Comparison of ENCODE assay signal across 18 cellular contexts in the genomic region with DNA sequence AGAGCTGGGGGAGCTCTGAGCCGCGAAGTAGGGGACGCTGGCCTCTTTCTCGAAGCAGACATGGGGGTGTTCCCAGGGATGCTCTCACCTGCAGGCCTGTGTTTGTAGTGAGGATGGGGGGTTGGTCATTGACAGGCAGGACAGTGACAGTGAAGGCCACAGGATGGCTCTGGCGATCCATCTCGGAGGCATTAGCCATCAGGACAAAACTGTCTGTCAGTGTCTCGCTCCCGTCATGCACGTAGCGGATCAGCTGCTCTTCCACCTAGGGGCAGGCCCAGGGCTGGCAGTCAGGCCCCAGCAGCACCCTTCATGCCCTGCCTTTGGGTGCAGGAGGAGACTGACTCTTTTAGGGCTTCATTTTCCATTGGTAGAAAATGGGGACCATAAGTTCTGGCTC. TPM values are rescaled to one million over a fixed set of nuclear protein-coding genes. Genes with fewer than 3 reads are reported as not detected.
DNase-seq lines count a peak whose midpoint lies in the region; ATAC-seq, FAIRE-seq and TF ChIP-seq lines count a peak whose summit lies in the region.
"Had no signal": no experiment of that assay in that cellular context is flagged by ENCODE, and none has a peak within 500 bp of the region (broad histone marks: within the 10 kb centered on the region; RNA-seq: fewer than 3 reads in every experiment).

No MANE protein-coding gene starts in this region.

- DNase-seq in BE2C (no peak), Caco-2 (peak; percentile 37 to 51), RCC 7860 (ENCODE audit: low spot score) (peak; percentile 4), endodermal cell (no peak), NCI-H1436 (lab: John Stamatoyannopoulos, UW) (no peak), cerebellar cortex (ENCODE audit: low spot score) (no peak), GM10266 (ENCODE audit: extremely low spot score) (no peak), sciatic nerve (ENCODE audit: low spot score) (no peak)
- DNase-seq: CD4-positive, alpha-beta T cell; DMS79 treated with DMSO at 0.1 percent for 48 hours; Kasumi-1; NCI-H1105 treated with DMSO at 0.1 percent for 48 hours; NCI-H2029 treated with DMSO at 0.1 percent for 48 hours; NCI-H510A treated with DMSO at 0.1 percent for 48 hours; T-helper 9 cell had no signal

- H3K27me3 Mint-ChIP-seq in Caco-2 (ENCODE audit: insufficient read depth, unreplicated experiment) (no peaks in the 10 kb centered on the region), endodermal cell (ENCODE audit: insufficient read depth) (no peaks in the 10 kb centered on the region)
- H3K27me3 Mint-ChIP-seq: CD4-positive, alpha-beta T cell had no signal

- no peaks in the 10 kb centered on the region for H3K36me3 ChIP-seq in BE2C
- no peaks in the 10 kb centered on the region for H3K36me3 ChIP-seq in Caco-2 (ENCODE audit: control insufficient read depth, insufficient read depth, low read length)
- no peaks in the 10 kb centered on the region for H3K36me3 ChIP-seq in endodermal cell (ENCODE audit: control insufficient read depth, insufficient read depth, low read length)

- intact Hi-C loops in Caco-2 (cut with micrococcal nuclease; ENCODE audit: unreplicated experiment) = loop anchor here (1.0 kb wide), 1 partner anchor 118 kb away; no protein-coding TSS in a partner anchor
- intact Hi-C loops in sciatic nerve (cut with DNase I) = no loop called here

- no TSS peak for BruUV-seq in Caco-2 (replicated peaks; lab: Mats Ljungman, UMichigan)

- H3K4me1 Mint-ChIP-seq in Caco-2 (ENCODE audit: low read depth, unreplicated experiment) (peaks cover 7% of the 10 kb centered on the region), endodermal cell (peaks cover 8% of the 10 kb centered on the region)

- H3K4me3 ChIP-seq in BE2C (ENCODE audit: low read depth, low read length) (no peak overlapping the region), Caco-2 (ENCODE audit: low read depth, low read length) (no peak overlapping the region), endodermal cell (ENCODE audit: low read length) (no peak overlapping the region)
- H3K4me3 ChIP-seq: GM12878 had no signal

- H3K9ac ChIP-seq in endodermal cell (ENCODE audit: extremely low read depth, low read length, poor library complexity, severe bottlenecking) = no peak overlapping the region

- CTCF ChIA-PET in Caco-2 (lab: Charles Lee) = interaction anchor here (0.6 to 0.9 kb wide), 4 partner anchors 22 to 317 kb away, joined by 3 to 5 read pairs (median 4); partner anchors contain the start of gene SIN3A

- H3K4me3 Mint-ChIP-seq in Caco-2 (ENCODE audit: unreplicated experiment) = no peak overlapping the region
- H3K4me3 Mint-ChIP-seq in endodermal cell = no peak overlapping the region
- H3K4me3 Mint-ChIP-seq: B cell; CD4-positive, alpha-beta T cell had no signal

- H3K9me3 Mint-ChIP-seq in Caco-2 (ENCODE audit: unreplicated experiment) = no peaks in the 10 kb centered on the region
- no peaks in the 10 kb centered on the region for H3K9me3 Mint-ChIP-seq in endodermal cell
- H3K9me3 Mint-ChIP-seq: CD4-positive, alpha-beta T cell had no signal

- H3K27me3 ChIP-seq in BE2C (no peaks in the 10 kb centered on the region), Caco-2 (replicated peaks; ENCODE audit: control insufficient read depth, insufficient read depth, low read length) (no peaks in the 10 kb centered on the region), endodermal cell (ENCODE audit: control insufficient read depth, insufficient read depth, low read length, poor library complexity, severe bottlenecking) (no peaks in the 10 kb centered on the region)

- no peaks in the 10 kb centered on the region for H3K9me3 ChIP-seq in BE2C
- no peaks in the 10 kb centered on the region for H3K9me3 ChIP-seq in Caco-2
- no peaks in the 10 kb centered on the region for H3K9me3 ChIP-seq in endodermal cell (ENCODE audit: control insufficient read depth, low read length)

- FAIRE-seq in RCC 7860 (lab: Jason Lieb, UNC) = no peak
- FAIRE-seq: G401.6, GM12878 had no signal

- WGBS in endodermal cell (ENCODE audit: insufficient coverage in 1 of 2, insufficient read length in 1 of 2), 2 experiments = 90 to 91% methylated on average over 6 to 10 of the region's 10 CpGs

- H3K4me1 ChIP-seq in BE2C (no peaks in the 10 kb centered on the region; the same call in none of the 2 replicates), Caco-2 (0 out of 2 replicates have a peak, but pooled peaks cover 6% of the 10 kb centered on the region), endodermal cell (ENCODE audit: control insufficient read depth, insufficient read depth, low read length) (no peaks in the 10 kb centered on the region)

- TF ChIP-seq CTCF in BE2C (IDR thresholded peaks at IDR 0.05; ENCODE audit: low read depth, low read length) = peak; percentile 28
- TF ChIP-seq CTCF in Caco-2 (IDR thresholded peaks at IDR 0.05; ENCODE audit: insufficient read depth in 1 of 2, low read depth in 1 of 2, low read length in 1 of 2, severe bottlenecking in 1 of 2, unreplicated experiment in 1 of 2) = no peak
- TF ChIP-seq CTCF in endodermal cell (conservative IDR thresholded peaks at IDR 0.05) = peak; percentile 34
- TF ChIP-seq CTCF in GM10266 (IDR thresholded peaks at IDR 0.05; ENCODE audit: control insufficient read depth, insufficient read depth, low read depth, missing control alignments) = no peak

- POLR2A ChIA-PET in Caco-2 (lab: Charles Lee) = no interaction called here

- H3K36me3 Mint-ChIP-seq in Caco-2 (ENCODE audit: insufficient read depth, unreplicated experiment) (peaks cover 6% of the 10 kb centered on the region), endodermal cell (ENCODE audit: low read depth) (no peaks in the 10 kb centered on the region)

- no peak for ATAC-seq in sciatic nerve

- H3K27ac ChIP-seq in endodermal cell (ENCODE audit: low read depth, low read length) = no peak overlapping the region

- H3K27ac Mint-ChIP-seq in Caco-2 (ENCODE audit: unreplicated experiment) (no peak overlapping the region), endodermal cell (no peak overlapping the region)
- H3K27ac Mint-ChIP-seq: B cell; CD4-positive, alpha-beta T cell had no signal

RNA-seq across cellular contexts. Expression of gene CSPG4, which starts 28.0 kb away (rescaled TPM):
- 5.9 TPM for polyA plus RNA-seq in BE2C (2012; ENCODE audit: insufficient read depth, insufficient read length, low read depth)
- total RNA-seq in Caco-2 (2022) (0.12 and 0.20 TPM in 2 replicates), endodermal cell (1 to 10 TPM; 1.8 to 3.3 TPM), sciatic nerve (57.5 TPM)
- 3.4 TPM for polyA plus RNA-seq in endodermal cell (2013, experiment 1 of 2)
- 3.3 TPM for polyA plus RNA-seq in endodermal cell (2013, experiment 2 of 2)
- total RNA-seq: CD4-positive, alpha-beta T cell had no signal

RNA-seq across cellular contexts. Expression of gene SNX33, which starts 36.9 kb away (rescaled TPM):
- 1.6 TPM for polyA plus RNA-seq in BE2C (2012; ENCODE audit: insufficient read depth, insufficient read length, low read depth)
- 17.9 and 19.4 TPM in 2 replicates for total RNA-seq in Caco-2 (2022)
- 10 to 100 TPM; 18.9 to 23.2 TPM for total RNA-seq in endodermal cell
- 13.1 TPM for polyA plus RNA-seq in endodermal cell (2013, experiment 1 of 2)
- polyA plus RNA-seq in endodermal cell (2013, experiment 2 of 2) = 14.2 TPM
- 33.2 TPM for total RNA-seq in sciatic nerve

RNA-seq across cellular contexts. Expression of gene IMP3, which starts 44.6 kb away (rescaled TPM):
- polyA plus RNA-seq in BE2C (2012; ENCODE audit: insufficient read depth, insufficient read length, low read depth) = 427 TPM
- total RNA-seq in Caco-2 (2022) = 58.4 and 60.4 TPM in 2 replicates
- total RNA-seq in endodermal cell = 10 to 100 TPM; 52.2 to 58.2 TPM
- polyA plus RNA-seq in endodermal cell (2013, experiment 1 of 2) = 38.3 TPM
- polyA plus RNA-seq in endodermal cell (2013, experiment 2 of 2) = 34.4 TPM
- total RNA-seq in sciatic nerve = 47.2 TPM

RNA-seq across cellular contexts. Expression of gene SNUPN, which starts 59.1 kb away (rescaled TPM):
- 15.7 TPM for polyA plus RNA-seq in BE2C (2012; ENCODE audit: insufficient read depth, insufficient read length, low read depth)
- total RNA-seq in Caco-2 (2022) (10.6 and 12.5 TPM in 2 replicates), endodermal cell (10 to 100 TPM; 17.2 to 26.4 TPM), sciatic nerve (23.7 TPM)
- polyA plus RNA-seq in endodermal cell (2013, experiment 1 of 2) = 20.7 TPM
- polyA plus RNA-seq in endodermal cell (2013, experiment 2 of 2) = 16.8 TPM

Comparison
In these comparisons a context has a peak if more than half of its experiments do, and no peak if none do; other contexts are left out.
1. DNase-seq: peak in Caco-2 (2 of 2) and RCC 7860 (single experiment); none in BE2C (single experiment), endodermal cell (single experiment), NCI-H1436 (single experiment), cerebellar cortex (single experiment), GM10266 (single experiment) and sciatic nerve (single experiment).
2. CTCF ChIP-seq: peak in BE2C (single experiment) and endodermal cell (single experiment); none in Caco-2 (0 of 2) and GM10266 (single experiment).
3. RNA of gene CSPG4, which starts 28.0 kb away (total RNA-seq): 57.5 TPM in sciatic nerve (single experiment); 1.8 to 3.3 TPM in endodermal cell and 0.12 to 0.20 TPM in Caco-2; every median in the first group is over 10 times any median in the second.